Comparison of ENCODE assay signal across 20 cellular contexts in the genomic region with DNA sequence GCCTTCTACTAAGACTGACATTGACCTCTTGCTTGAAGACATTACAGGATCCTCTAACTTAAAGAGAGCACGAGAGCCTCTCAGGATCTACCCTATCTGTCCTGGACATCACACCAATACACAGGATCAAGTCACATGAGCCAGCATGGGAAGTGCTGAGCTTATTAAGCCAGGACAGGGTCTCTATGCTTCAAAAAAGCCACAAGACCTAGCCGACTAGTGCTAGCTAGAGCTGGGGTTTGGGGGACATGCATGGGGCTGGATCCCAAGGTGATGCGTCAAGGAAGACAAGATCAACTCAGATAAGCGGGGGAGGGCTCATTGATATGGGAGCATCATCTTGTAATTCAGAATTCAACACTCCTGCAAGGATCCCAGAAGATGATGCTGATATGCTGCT.
A peak's percentile ranks its signal among the peaks of the same experiment; 100 is the strongest.
DNase-seq lines count a peak whose midpoint lies in the region; ATAC-seq lines count a peak whose summit lies in the region.
"Had no signal": no experiment of that assay in that cellular context is flagged by ENCODE, and none has a peak within 500 bp of the region (broad histone marks: within the 10 kb centered on the region; RNA-seq: fewer than 3 reads in every experiment).

No MANE protein-coding gene starts in this region.

- ATAC-seq in CD4-positive, CD25-positive, alpha-beta regulatory T cell (ENCODE audit: low read depth in 2 of 2) = no peak
- no peak for ATAC-seq in T-helper 17 cell

- no peaks in the 10 kb centered on the region for H3K36me3 ChIP-seq in CD4-positive, CD25-positive, alpha-beta regulatory T cell (ENCODE audit: control insufficient read depth, insufficient read depth, low read length)

- peaks cover 91% of the 10 kb centered on the region for H3K4me1 Mint-ChIP-seq in activated CD4-positive, alpha-beta T cell treated with anti-CD3 and anti-CD28 coated beads, Interleukin-2, amount 10 ng/mL, durations not matched to agents 24 days and 14 days
- peaks cover 52 to 90% (median 74%) of the 10 kb centered on the region in 4 donors for H3K4me1 Mint-ChIP-seq in CD4-positive, CD25-positive, alpha-beta regulatory T cell
- H3K4me1 Mint-ChIP-seq in T-helper 17 cell = peaks cover 59% of the 10 kb centered on the region
- H3K4me1 Mint-ChIP-seq in activated T-helper 2 cell treated with anti-CD3 and anti-CD28 coated beads, Interferon-gamma antibody, Interleukin-2, Interleukin-4, amounts not matched to agents 10 μg/mL and 5 μg/mL and 100 μg/mL, durations not matched to agents 14 hours and 24 hours and 36 hours (ENCODE audit: low read depth) = peaks cover 85% of the 10 kb centered on the region
- H3K4me1 Mint-ChIP-seq: B cell had no signal

- peaks cover 56% of the 10 kb centered on the region for H3K36me3 Mint-ChIP-seq in activated CD4-positive, alpha-beta T cell treated with anti-CD3 and anti-CD28 coated beads, Interleukin-2, amount 10 ng/mL, durations not matched to agents 24 days and 14 days (ENCODE audit: low read depth)
- peaks cover 11% of the 10 kb centered on the region for H3K36me3 Mint-ChIP-seq in CD4-positive, CD25-positive, alpha-beta regulatory T cell
- peaks cover 9% of the 10 kb centered on the region for H3K36me3 Mint-ChIP-seq in T-helper 17 cell (ENCODE audit: low read depth)
- H3K36me3 Mint-ChIP-seq in activated T-helper 2 cell treated with anti-CD3 and anti-CD28 coated beads, Interferon-gamma antibody, Interleukin-2, Interleukin-4, amounts not matched to agents 10 μg/mL and 5 μg/mL and 100 μg/mL, durations not matched to agents 14 hours and 24 hours and 36 hours (ENCODE audit: low read depth) = peaks cover 65% of the 10 kb centered on the region

- H3K4me3 ChIP-seq in CD4-positive, CD25-positive, alpha-beta regulatory T cell (ENCODE audit: low read depth, low read length) = no peak overlapping the region

- no peaks in the 10 kb centered on the region for H3K27me3 ChIP-seq in CD4-positive, CD25-positive, alpha-beta regulatory T cell (ENCODE audit: control insufficient read depth, insufficient read depth, low read length)

- no peak overlapping the region for H3K27ac ChIP-seq in CD4-positive, CD25-positive, alpha-beta regulatory T cell (ENCODE audit: insufficient read depth, low read length, poor library complexity, severe bottlenecking)
- H3K27ac ChIP-seq: KMS-11, RWPE1 had no signal

- intact Hi-C loops in activated CD4-positive, alpha-beta T cell treated with anti-CD3 and anti-CD28 coated beads, Interleukin-2, amount 10 ng/mL, durations not matched to agents 24 days and 14 days (cut with micrococcal nuclease) = no loop called here
- intact Hi-C loops in activated T-helper 2 cell treated with anti-CD3 and anti-CD28 coated beads, Interferon-gamma antibody, Interleukin-2, Interleukin-4, amounts not matched to agents 10 μg/mL and 5 μg/mL and 100 μg/mL, durations not matched to agents 14 hours and 24 hours and 36 hours (cut with micrococcal nuclease) = loop anchor here (5.0 kb wide), 1 partner anchor 237 kb away; no protein-coding TSS in a partner anchor

- peak; percentile 63 for DNase-seq in activated CD4-positive, alpha-beta T cell treated with anti-CD3 and anti-CD28 coated beads, Interleukin-2, amount 10 ng/mL, durations not matched to agents 24 days and 14 days
- no peak for DNase-seq in activated CD4-positive, alpha-beta T cell treated with anti-CD3 and anti-CD28 coated beads, Interleukin-2, amount 50 U/mL, for 1 hour
- no peak for DNase-seq in CD4-positive, CD25-positive, alpha-beta regulatory T cell
- DNase-seq in T-helper 17 cell = no peak
- DNase-seq in activated T-helper 2 cell treated with anti-CD3 and anti-CD28 coated beads, Interferon-gamma antibody, Interleukin-2, Interleukin-4, amounts not matched to agents 10 μg/mL and 5 μg/mL and 100 μg/mL, durations not matched to agents 14 hours and 24 hours and 36 hours (ENCODE audit: low spot score) = no peak
- no peak for DNase-seq in SKM-1 (lab: John Stamatoyannopoulos, UW; ENCODE audit: unreplicated experiment)
- DNase-seq in AML-193 (lab: John Stamatoyannopoulos, UW) = no peak
- no peak for DNase-seq in globus pallidus (ENCODE audit: low spot score)
- DNase-seq: COR-L47, DMS79, IMR-90, NCI-H1105 treated with DMSO at 0.1 percent for 48 hours, NCI-H2029 treated with DMSO at 0.1 percent for 48 hours, NCI-H226, NCI-H510A treated with DMSO at 0.1 percent for 48 hours, NCI-H748 treated with DMSO at 0.1 percent for 48 hours had no signal

- H3K9me3 Mint-ChIP-seq in activated CD4-positive, alpha-beta T cell treated with anti-CD3 and anti-CD28 coated beads, Interleukin-2, amount 10 ng/mL, durations not matched to agents 24 days and 14 days = peaks cover 28% of the 10 kb centered on the region
- peaks cover 0 to 19% (median 5%) of the 10 kb centered on the region in 7 donors for H3K9me3 Mint-ChIP-seq in CD4-positive, CD25-positive, alpha-beta regulatory T cell
- H3K9me3 Mint-ChIP-seq in activated T-helper 2 cell treated with anti-CD3 and anti-CD28 coated beads, Interferon-gamma antibody, Interleukin-2, Interleukin-4, amounts not matched to agents 10 μg/mL and 5 μg/mL and 100 μg/mL, durations not matched to agents 14 hours and 24 hours and 36 hours = peaks cover 29% of the 10 kb centered on the region

- peak overlapping the region; percentile 44 for H3K4me3 Mint-ChIP-seq in activated CD4-positive, alpha-beta T cell treated with anti-CD3 and anti-CD28 coated beads, Interleukin-2, amount 10 ng/mL, durations not matched to agents 24 days and 14 days
- H3K4me3 Mint-ChIP-seq in CD4-positive, CD25-positive, alpha-beta regulatory T cell = no peak overlapping the region
- H3K4me3 Mint-ChIP-seq in T-helper 17 cell = no peak overlapping the region
- peak overlapping the region; percentile 43 for H3K4me3 Mint-ChIP-seq in activated T-helper 2 cell treated with anti-CD3 and anti-CD28 coated beads, Interferon-gamma antibody, Interleukin-2, Interleukin-4, amounts not matched to agents 10 μg/mL and 5 μg/mL and 100 μg/mL, durations not matched to agents 14 hours and 24 hours and 36 hours (ENCODE audit: low read depth)
- H3K4me3 Mint-ChIP-seq: B cell, CD14-positive monocyte had no signal

- H3K9me3 ChIP-seq in CD4-positive, CD25-positive, alpha-beta regulatory T cell (ENCODE audit: control insufficient read depth in 2 of 2, low read length in 2 of 2) = no peaks in the 10 kb centered on the region
- no peaks in the 10 kb centered on the region for H3K9me3 ChIP-seq in T-helper 17 cell (ENCODE audit: control insufficient read depth, low read length, poor library complexity, severe bottlenecking)

- H3K27ac Mint-ChIP-seq in activated CD4-positive, alpha-beta T cell treated with anti-CD3 and anti-CD28 coated beads, Interleukin-2, amount 10 ng/mL, durations not matched to agents 24 days and 14 days = peak overlapping the region; percentile 94
- peak overlapping the region; percentile 13 to 92 (median 76) for H3K27ac Mint-ChIP-seq in CD4-positive, CD25-positive, alpha-beta regulatory T cell
- H3K27ac Mint-ChIP-seq in T-helper 17 cell = peak overlapping the region; percentile 90
- peak overlapping the region; percentile 70 for H3K27ac Mint-ChIP-seq in activated T-helper 2 cell treated with anti-CD3 and anti-CD28 coated beads, Interferon-gamma antibody, Interleukin-2, Interleukin-4, amounts not matched to agents 10 μg/mL and 5 μg/mL and 100 μg/mL, durations not matched to agents 14 hours and 24 hours and 36 hours
- H3K27ac Mint-ChIP-seq: B cell, CD14-positive monocyte had no signal

- H3K4me1 ChIP-seq in CD4-positive, CD25-positive, alpha-beta regulatory T cell (ENCODE audit: control insufficient read depth, insufficient read depth, low read length, poor library complexity, severe bottlenecking) = peaks cover 68% of the 10 kb centered on the region

- H3K27me3 Mint-ChIP-seq in activated CD4-positive, alpha-beta T cell treated with anti-CD3 and anti-CD28 coated beads, Interleukin-2, amount 10 ng/mL, durations not matched to agents 24 days and 14 days = no peaks in the 10 kb centered on the region
- H3K27me3 Mint-ChIP-seq in CD4-positive, CD25-positive, alpha-beta regulatory T cell = no peaks in the 10 kb centered on the region
- H3K27me3 Mint-ChIP-seq in T-helper 17 cell = no peaks in the 10 kb centered on the region
- H3K27me3 Mint-ChIP-seq in activated T-helper 2 cell treated with anti-CD3 and anti-CD28 coated beads, Interferon-gamma antibody, Interleukin-2, Interleukin-4, amounts not matched to agents 10 μg/mL and 5 μg/mL and 100 μg/mL, durations not matched to agents 14 hours and 24 hours and 36 hours (ENCODE audit: low read depth) = no peaks in the 10 kb centered on the region

Comparison
In these comparisons a context has a peak if more than half of its experiments do, and no peak if none do; other contexts are left out.
1. H3K4me3 Mint-ChIP-seq: peak in activated CD4-positive, alpha-beta T cell treated with anti-CD3 and anti-CD28 coated beads, Interleukin-2, amount 10 ng/mL, durations not matched to agents 24 days and 14 days (single experiment) and activated T-helper 2 cell treated with anti-CD3 and anti-CD28 coated beads, Interferon-gamma antibody, Interleukin-2, Interleukin-4, amounts not matched to agents 10 μg/mL and 5 μg/mL and 100 μg/mL, durations not matched to agents 14 hours and 24 hours and 36 hours (single experiment); none in CD4-positive, CD25-positive, alpha-beta regulatory T cell (0 of 4) and T-helper 17 cell (single experiment).
2. Peak in every context shown above with its lines, with median percentiles within 50 percentile points of each other: H3K27ac Mint-ChIP-seq.